1 cellular context compared by ENCODE assay signal in the genomic region with DNA sequence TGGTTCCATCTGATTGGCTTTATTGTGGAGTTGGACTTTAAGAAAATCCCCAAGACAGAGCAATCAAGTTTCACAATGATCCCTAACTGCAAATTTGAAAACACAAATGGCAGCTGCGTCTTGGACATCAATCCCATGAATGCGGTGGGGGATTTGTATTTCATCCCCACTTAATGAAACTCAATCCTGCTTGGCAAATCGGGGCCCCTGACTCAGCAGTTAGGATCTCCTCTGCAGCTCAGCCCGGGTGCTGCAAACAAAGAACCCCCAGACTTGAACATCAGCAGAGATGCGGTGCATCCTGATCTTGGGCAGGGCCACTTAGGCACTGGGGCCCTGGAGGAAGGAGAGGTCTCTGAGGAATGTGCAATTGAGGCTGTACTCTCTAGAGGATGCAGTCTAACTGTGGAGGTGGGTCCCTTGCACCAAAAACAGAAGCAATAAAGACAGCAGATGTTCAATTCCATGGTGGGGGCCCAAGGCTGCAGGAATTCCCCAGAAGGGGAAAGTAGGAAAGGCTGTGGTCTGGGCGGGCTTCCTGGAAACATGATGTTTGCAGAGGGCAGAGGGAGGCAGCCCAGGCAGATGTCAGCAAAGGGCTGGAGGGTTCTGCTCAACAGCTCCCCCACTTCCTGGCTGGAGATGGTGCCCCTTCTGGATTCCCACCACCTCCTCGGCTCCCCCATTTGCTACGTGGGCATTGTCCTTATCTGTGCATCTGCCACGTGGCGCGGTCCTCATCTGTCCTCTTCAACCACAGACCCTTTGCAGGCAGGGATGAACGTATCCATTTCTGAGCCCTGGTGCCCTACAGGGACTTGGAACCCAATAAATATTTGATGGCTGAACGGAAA.
TF ChIP-seq lines count a peak whose summit lies in the region.

No MANE protein-coding gene starts in this region.

TF ChIP-seq in H1, 55 proteins besides CTCF, POLR2A, EP300 and RAD21:
- TF ChIP-seq SAP30 (IDR thresholded peaks at IDR 0.05; ENCODE audit: insufficient read depth, insufficient replicate concordance, low read length): no peak
- TF ChIP-seq EGR1 (IDR thresholded peaks at IDR 0.05; ENCODE audit: borderline replicate concordance, low read depth, low read length): no peak
- no peak for TF ChIP-seq SP4 (IDR thresholded peaks at IDR 0.05; ENCODE audit: low read length)
- TF ChIP-seq HDAC2 (IDR thresholded peaks at IDR 0.05; ENCODE audit: borderline replicate concordance in 1 of 2, low read depth in 2 of 2, low read length in 2 of 2): no peak
- TF ChIP-seq POLR2AphosphoS5 (IDR thresholded peaks at IDR 0.05; ENCODE audit: low read depth, low read length): no peak
- TF ChIP-seq RBBP5 (IDR thresholded peaks at IDR 0.05; ENCODE audit: borderline replicate concordance, low read depth, low read length): no peak
- TF ChIP-seq NRF1 (IDR thresholded peaks at IDR 0.05; ENCODE audit: low read depth, low read length): no peak
- no peak for TF ChIP-seq JUN (IDR thresholded peaks at IDR 0.05; ENCODE audit: low read depth, low read length)
- TF ChIP-seq, protein P1, sequence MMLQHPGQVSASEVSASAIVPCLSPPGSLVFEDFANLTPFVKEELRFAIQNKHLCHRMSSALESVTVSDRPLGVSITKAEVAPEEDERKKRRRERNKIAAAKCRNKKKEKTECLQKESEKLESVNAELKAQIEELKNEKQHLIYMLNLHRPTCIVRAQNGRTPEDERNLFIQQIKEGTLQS (IDR thresholded peaks at IDR 0.05; ENCODE audit: insufficient read depth, low read depth, low read length): no peak
- TF ChIP-seq CHD7 (IDR thresholded peaks at IDR 0.05; ENCODE audit: insufficient replicate concordance, low read length): no peak
- TF ChIP-seq BRCA1 (IDR thresholded peaks at IDR 0.05; ENCODE audit: low read depth, low read length): no peak
- no peak for TF ChIP-seq E2F6 (IDR thresholded peaks at IDR 0.05)
- no peak for TF ChIP-seq TAF1 (IDR thresholded peaks at IDR 0.05; ENCODE audit: low read depth, low read length)
- TF ChIP-seq HDAC6 (IDR thresholded peaks at IDR 0.05; ENCODE audit: low read depth, low read length): no peak
- no peak for TF ChIP-seq BACH1 (IDR thresholded peaks at IDR 0.05; ENCODE audit: low read length)
- no peak for TF ChIP-seq CTBP2 (IDR thresholded peaks at IDR 0.05; ENCODE audit: borderline replicate concordance, insufficient read depth, insufficient read length, low read length)
- TF ChIP-seq BCL11A (IDR thresholded peaks at IDR 0.05; ENCODE audit: low read depth in 2 of 2, low read length in 2 of 2): no peak
